Comparison of ENCODE assay signal across 8 cellular contexts in genomic region chr1:245888809-245889208, GRCh38.
DNase-seq lines count a peak whose midpoint lies in the region; ATAC-seq and TF ChIP-seq lines count a peak whose summit lies in the region.

No MANE protein-coding gene starts in this region.

- no peaks in the 10 kb centered on the region for H3F3A ChIP-seq in GM23248 (ENCODE audit: insufficient read depth)

- no peaks in the 10 kb centered on the region for H3K79me2 ChIP-seq in GM23248 (ENCODE audit: insufficient read depth)

- H4K20me1 ChIP-seq in GM23248 (ENCODE audit: insufficient read depth) = no peaks in the 10 kb centered on the region

- H3K27ac ChIP-seq in AG04450 (ENCODE audit: low read depth, low read length) (no peak overlapping the region), GM23248 (no peak overlapping the region), foreskin keratinocyte (no peak overlapping the region)

- H3K4me1 ChIP-seq in GM23248 (ENCODE audit: insufficient read depth) (no peaks in the 10 kb centered on the region), foreskin keratinocyte (no peaks in the 10 kb centered on the region)

- CTCF ChIA-PET in AG04450 (lab: Charles Lee) = interaction anchor here (0.5 to 1.5 kb wide), 18 partner anchors 9 to 736 kb away, joined by 3 to 6 read pairs (median 3); no protein-coding TSS in a partner anchor

- no peaks in the 10 kb centered on the region for H3K9me3 ChIP-seq in AG04450 (ENCODE audit: control insufficient read depth, insufficient read depth, low read length)
- no peaks in the 10 kb centered on the region for H3K9me3 ChIP-seq in GM23248 (ENCODE audit: low read depth)

- H3K4me3 ChIP-seq in AG04450 (ENCODE audit: low read depth, low read length) (no peak overlapping the region), GM23248 (no peak overlapping the region)

- peak; percentile 38 for ATAC-seq in foreskin keratinocyte
- no peak for ATAC-seq in HG03565 (IDR thresholded peaks at IDR 0.05; ENCODE audit: unreplicated experiment)
- ATAC-seq in GM19023 (IDR thresholded peaks at IDR 0.05; ENCODE audit: unreplicated experiment) = no peak
- no peak for ATAC-seq in GM19467 (IDR thresholded peaks at IDR 0.05; ENCODE audit: unreplicated experiment)

- TF ChIP-seq CTCF in AG04450 (IDR thresholded peaks at IDR 0.05; ENCODE audit: low read depth, low read length) = peak; percentile 32; the same call in 1 of the 2 replicates
- TF ChIP-seq CTCF in foreskin keratinocyte (conservative IDR thresholded peaks at IDR 0.05) = peak; percentile 58

- H3K27me3 ChIP-seq in AG04450 (ENCODE audit: control insufficient read depth, insufficient read depth, low read length) (no peaks in the 10 kb centered on the region), GM23248 (replicated peaks; ENCODE audit: insufficient read depth) (no peaks in the 10 kb centered on the region), foreskin keratinocyte (no peaks in the 10 kb centered on the region)

- H3K4me2 ChIP-seq in GM23248 (ENCODE audit: unreplicated experiment) = no peak overlapping the region

- no peak overlapping the region for H2AFZ ChIP-seq in GM23248

- in situ Hi-C loops in GM23248 (cut with MboI) = no loop called here

- peaks cover 8% of the 10 kb centered on the region; the same call in 1 of the 2 replicates for H3K36me3 ChIP-seq in GM23248 (ENCODE audit: low read depth)

- no peaks in the 10 kb centered on the region for H3K9me2 ChIP-seq in GM23248 (ENCODE audit: insufficient read depth)

- DNase-seq in AG04450 (ENCODE audit: low read depth, low spot score) (no peak), GM23248 (peak; percentile 46), RPMI7951 (ENCODE audit: low read depth) (peak; percentile 58), foreskin keratinocyte (peak in 1 of 2 donors; percentile 13), amygdala (lab: John Stamatoyannopoulos, UW) (no peak)

- 72 to 82% methylated on average over 2 of the region's 2 CpGs for WGBS in GM23248 (ENCODE audit: low coverage in 1 of 2, low lambda C conversion rate in 2 of 2, missing lambda C conversion rate in 2 of 2), 2 experiments

- H3K9ac ChIP-seq in GM23248 = no peak overlapping the region

- POLR2A ChIA-PET in AG04450 (lab: Yijun Ruan, JAX) = no interaction called here

Comparison
In these comparisons a context has a peak if more than half of its experiments do, and no peak if none do; other contexts are left out.
1. DNase-seq: peak in GM23248 (single experiment) and RPMI7951 (single experiment); none in AG04450 (single experiment) and amygdala (0 of 56).